ENCODE assay signal across 1 cellular context in genomic region chr2:172748543-172748942, GRCh38. TPM values are rescaled to one million over a fixed set of nuclear protein-coding genes. Genes with fewer than 3 reads are reported as not detected.
"Had no signal": no experiment of that assay in that cellular context is flagged by ENCODE, and none has a peak within 500 bp of the region (broad histone marks: within the 10 kb centered on the region; RNA-seq: fewer than 3 reads in every experiment).

No MANE protein-coding gene starts in this region.

RNA-seq across cellular contexts. Expression of gene RAPGEF4, which starts 12.9 kb away (rescaled TPM):
- total RNA-seq: PC-9 had no signal
